In the genomic region with DNA sequence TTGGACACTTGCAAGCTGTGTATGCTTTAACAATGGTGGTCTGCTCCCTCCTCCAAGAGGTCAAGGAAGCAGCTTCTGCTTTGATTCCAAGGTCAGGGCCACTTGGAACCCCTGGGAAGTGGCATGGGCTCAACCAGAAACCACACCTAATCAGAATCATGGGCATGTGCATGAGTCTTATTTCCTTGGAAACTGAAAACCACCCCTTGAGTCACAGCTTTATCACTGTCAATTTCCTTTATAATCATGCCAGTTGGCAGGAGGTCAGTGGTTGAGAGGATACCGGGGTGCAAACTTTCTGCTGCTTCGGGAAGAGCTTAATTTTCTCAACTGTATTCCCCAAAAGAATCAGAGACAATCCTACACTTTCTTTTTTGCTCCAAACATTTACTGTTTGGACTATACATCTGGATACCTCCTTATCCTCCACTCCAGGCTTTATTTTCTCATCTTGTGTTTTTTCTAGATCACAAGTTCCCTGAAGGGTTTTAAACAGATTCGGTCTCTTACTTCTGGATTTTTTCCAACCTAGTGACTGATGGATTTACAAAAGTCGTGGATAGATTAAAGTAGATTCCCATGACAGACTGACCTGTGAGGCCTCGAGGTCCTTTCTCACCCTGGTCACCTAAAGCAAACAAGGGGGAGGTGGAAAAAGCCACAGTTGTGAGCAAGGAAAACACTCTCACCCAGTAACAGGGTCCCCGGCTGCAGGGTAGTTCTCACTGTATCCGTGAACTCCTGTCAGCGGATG, we compare ENCODE assay signal across 1 cellular context.
TF ChIP-seq lines count a peak whose summit lies in the region.

No MANE protein-coding gene starts in this region.

TF ChIP-seq in H1, 55 proteins besides CTCF, POLR2A, EP300 and RAD21:
- TF ChIP-seq EGR1 (IDR thresholded peaks at IDR 0.05; ENCODE audit: borderline replicate concordance, low read depth, low read length), result no peak
- TF ChIP-seq CHD1 (IDR thresholded peaks at IDR 0.05; ENCODE audit: low read depth, low read length), result no peak
- TF ChIP-seq RBBP5 (IDR thresholded peaks at IDR 0.05; ENCODE audit: borderline replicate concordance, low read depth, low read length), result no peak
- TF ChIP-seq SP1 (IDR thresholded peaks at IDR 0.05; ENCODE audit: low read depth, low read length), result no peak
- TF ChIP-seq NRF1 (IDR thresholded peaks at IDR 0.05; ENCODE audit: low read depth, low read length), result no peak
- no peak for TF ChIP-seq NANOG (IDR thresholded peaks at IDR 0.05; ENCODE audit: insufficient read depth, low read depth, low read length, poor library complexity, severe bottlenecking)
- TF ChIP-seq FOSL1 (IDR thresholded peaks at IDR 0.05; ENCODE audit: insufficient read depth, low read depth, low read length), result no peak
